Comparison of ENCODE assay signal across 13 cellular contexts in genomic region chr20:1657556-1658334, GRCh38. TPM values are rescaled to one million over a fixed set of nuclear protein-coding genes. Genes with fewer than 3 reads are reported as not detected.
A peak's percentile ranks its signal among the peaks of the same experiment; 100 is the strongest.
DNase-seq lines count a peak whose midpoint lies in the region; ATAC-seq and TF ChIP-seq lines count a peak whose summit lies in the region.
"Had no signal": no experiment of that assay in that cellular context is flagged by ENCODE, and none has a peak within 500 bp of the region (broad histone marks: within the 10 kb centered on the region; RNA-seq: fewer than 3 reads in every experiment).

SIRPG (minus strand) TSS chr20:1657779; CDS start chr20:1657714, 65 bp downstream.

- H2AFZ ChIP-seq in mammary epithelial cell (ENCODE audit: low read depth, low read length): peak within 1 kb of the TSS; percentile 78
- H2AFZ ChIP-seq: GM23248 had no signal

- H3K4me1 Mint-ChIP-seq in T-helper 1 cell treated with Interleukin-12 subunit alpha and Interleukin-12 subunit beta and Interleukin-4 antibody, amounts not matched to agents 30 μg/mL and 1 μg/mL, for 36 hours (ENCODE audit: low read depth): peaks cover 84% of the 10 kb centered on the region

- H3K36me3 Mint-ChIP-seq in T-helper 1 cell treated with Interleukin-12 subunit alpha and Interleukin-12 subunit beta and Interleukin-4 antibody, amounts not matched to agents 30 μg/mL and 1 μg/mL, for 36 hours (ENCODE audit: low read depth): peaks cover 31% of the 10 kb centered on the region

- H3K9me3 ChIP-seq in mammary epithelial cell (replicated peaks; ENCODE audit: insufficient read depth, low read length) (no peaks in the 10 kb centered on the region), breast epithelium (peaks cover 0 to 9% of the 10 kb centered on the region in 2 donors), esophagus (ENCODE audit: control insufficient read depth in 2 of 2, insufficient read depth in 1 of 2, low read depth in 1 of 2, low read length in 1 of 2) (no peaks in the 10 kb centered on the region), esophagus squamous epithelium (no peaks in the 10 kb centered on the region)

- dilution Hi-C loops in mammary epithelial cell (cut with HindIII; ENCODE audit: low sequenced_read_pairs): no loop called here

- H3K27ac ChIP-seq in mammary epithelial cell (ENCODE audit: insufficient read depth, low read depth, low read length): no peak within 1 kb of the TSS
- no peak within 1 kb of the TSS for H3K27ac ChIP-seq in breast epithelium
- H3K27ac ChIP-seq in esophagus (ENCODE audit: low read depth in 2 of 2, low read length in 1 of 2): peak within 1 kb of the TSS; percentile 13 to 15
- H3K27ac ChIP-seq in esophagus squamous epithelium: peak within 1 kb of the TSS in 2 of 4 donors; percentile 18 to 21
- H3K27ac ChIP-seq: GM23248 had no signal

- no peak for ATAC-seq in left colon
- ATAC-seq: PC-3 had no signal

- H3K36me3 ChIP-seq in mammary epithelial cell (ENCODE audit: insufficient read depth, low read length) (no peaks in the 10 kb centered on the region), breast epithelium (no peaks in the 10 kb centered on the region), esophagus (ENCODE audit: control insufficient read depth in 2 of 2, insufficient read depth in 2 of 2, low read length in 1 of 2) (no peaks in the 10 kb centered on the region), esophagus squamous epithelium (no peaks in the 10 kb centered on the region)

- no peak within 1 kb of the TSS for H3K4me2 ChIP-seq in mammary epithelial cell (ENCODE audit: insufficient read depth, low read depth, low read length)

- H3K79me2 ChIP-seq in mammary epithelial cell (ENCODE audit: insufficient read depth, low read length): no peaks in the 10 kb centered on the region

- H3K9ac ChIP-seq in mammary epithelial cell (ENCODE audit: insufficient read depth, low read length): no peak within 1 kb of the TSS
- H3K9ac ChIP-seq: GM23248 had no signal

- CTCF ChIA-PET in mammary epithelial cell (lab: Charles Lee; ENCODE audit: low non-redundant PET): no interaction called here

- no peaks in the 10 kb centered on the region for H3K27me3 Mint-ChIP-seq in T-helper 1 cell treated with Interleukin-12 subunit alpha and Interleukin-12 subunit beta and Interleukin-4 antibody, amounts not matched to agents 30 μg/mL and 1 μg/mL, for 36 hours (ENCODE audit: low read depth)

- H3K27ac Mint-ChIP-seq in T-helper 1 cell treated with Interleukin-12 subunit alpha and Interleukin-12 subunit beta and Interleukin-4 antibody, amounts not matched to agents 30 μg/mL and 1 μg/mL, for 36 hours: peak within 1 kb of the TSS; percentile 94
- H3K27ac Mint-ChIP-seq: progenitor cell of endocrine pancreas had no signal

- in situ Hi-C loops in mammary epithelial cell (cut with MboI; ENCODE audit: low sequenced_read_pairs in 2 of 2): no loop called here

- peaks cover 18% of the 10 kb centered on the region for H3K9me3 Mint-ChIP-seq in T-helper 1 cell treated with Interleukin-12 subunit alpha and Interleukin-12 subunit beta and Interleukin-4 antibody, amounts not matched to agents 30 μg/mL and 1 μg/mL, for 36 hours

- 73% methylated on average over 5 of the region's 5 CpGs for WGBS in mammary epithelial cell (ENCODE audit: low coverage, missing lambda C conversion rate)
- 59% methylated on average over 5 of the region's 5 CpGs for WGBS in esophagus, 2 donors
- 55% methylated on average over 4 to 5 of the region's 5 CpGs for WGBS in esophagus squamous epithelium, 2 donors

- BruUV-seq in mammary epithelial cell (replicated peaks; lab: Mats Ljungman, UMichigan): no TSS peak

- H3K4me3 ChIP-seq in mammary epithelial cell (replicated peaks in 1 of 3; ENCODE audit: insufficient read depth in 1 of 3, low read depth in 2 of 3, low read length in 3 of 3): no peak within 1 kb of the TSS
- H3K4me3 ChIP-seq in breast epithelium: no peak within 1 kb of the TSS
- H3K4me3 ChIP-seq in esophagus (ENCODE audit: low read depth in 1 of 2, low read length in 2 of 2): no peak within 1 kb of the TSS
- H3K4me3 ChIP-seq in esophagus squamous epithelium: peak within 1 kb of the TSS in 2 of 4 donors; percentile 15 to 21
- H3K4me3 ChIP-seq: GM23248 had no signal

- no peaks in the 10 kb centered on the region for H4K20me1 ChIP-seq in mammary epithelial cell (ENCODE audit: insufficient read depth, low read length)

- H3K4me1 ChIP-seq in mammary epithelial cell (ENCODE audit: insufficient read depth, low read length) (peaks cover 7% of the 10 kb centered on the region), breast epithelium (no peaks in the 10 kb centered on the region), esophagus (ENCODE audit: control insufficient read depth in 2 of 2, insufficient read depth in 2 of 2, low read length in 1 of 2) (no peaks in the 10 kb centered on the region), esophagus squamous epithelium (no peaks in the 10 kb centered on the region)

- TF ChIP-seq POLR2A in breast epithelium (IDR thresholded peaks at IDR 0.05) (no peak), esophagus squamous epithelium (IDR thresholded peaks at IDR 0.05) (peak in 1 of 4 donors; percentile 38)

- TF ChIP-seq CTCF in mammary epithelial cell (conservative IDR thresholded peaks at IDR 0.05 in 1 of 2, IDR thresholded peaks at IDR 0.05 in 1 of 2; ENCODE audit: extremely low read depth in 1 of 2, insufficient read depth in 1 of 2, low read depth in 1 of 2, low read length in 2 of 2): no peak
- TF ChIP-seq CTCF in breast epithelium (IDR thresholded peaks at IDR 0.05): no peak
- no peak for TF ChIP-seq CTCF in esophagus squamous epithelium (IDR thresholded peaks at IDR 0.05)

- H3K27me3 ChIP-seq in mammary epithelial cell (ENCODE audit: insufficient read depth, low read length) (no peaks in the 10 kb centered on the region), breast epithelium (peaks cover 0 to 10% of the 10 kb centered on the region in 2 donors), esophagus (ENCODE audit: control insufficient read depth in 1 of 2, insufficient read depth in 2 of 2, low read length in 2 of 2) (no peaks in the 10 kb centered on the region), esophagus squamous epithelium (peaks cover 0 to 23% (median 0%) of the 10 kb centered on the region in 4 donors)

- peak within 1 kb of the TSS; percentile 88 for H3K4me3 Mint-ChIP-seq in T-helper 1 cell treated with Interleukin-12 subunit alpha and Interleukin-12 subunit beta and Interleukin-4 antibody, amounts not matched to agents 30 μg/mL and 1 μg/mL, for 36 hours

- intact Hi-C loops in mammary epithelial cell (cut with micrococcal nuclease) (loop anchor here (5.0 kb wide), 1 partner anchor 60 kb away; no protein-coding TSS in a partner anchor), breast epithelium (cut with DNase I; ENCODE audit: low total_unique reads) (no loop called here), left colon (cut with DNase I, micrococcal nuclease) (no loop called here), esophagus squamous epithelium (cut with DNase I) (no loop called here)

- DNase-seq in mammary epithelial cell (no peak), breast epithelium (ENCODE audit: low spot score in 2 of 2) (no peak), GM19238 (ENCODE audit: insufficient read length, low spot score) (no peak), left colon (no peak), SIG-M5 (lab: John Stamatoyannopoulos, UW) (no peak), esophagus squamous epithelium (lab: John Stamatoyannopoulos, UW) (no peak)
- DNase-seq: foreskin melanocyte, GM23248, NCI-H2171, PC-3 had no signal

RNA-seq across cellular contexts. Expression of gene SIRPG, which starts in this region (rescaled TPM):
- not detected for total RNA-seq in mammary epithelial cell
- 0.60 TPM for polyA plus RNA-seq in mammary epithelial cell
- polyA minus RNA-seq in mammary epithelial cell: 7.2 TPM
- not detected for total RNA-seq in breast epithelium
- under 1 TPM; 0.62 to 0.79 TPM for polyA plus RNA-seq in esophagus
- 1 to 10 TPM in 1 of 2 donors, under 1 TPM in 1; 0.52 to 1.1 TPM for total RNA-seq in left colon
- 1 to 10 TPM in 3 of 4 donors, not detected in 1; 1.1 to 1.7 (median 1.5) TPM for total RNA-seq in esophagus squamous epithelium
- total RNA-seq: GM23248, PC-3, progenitor cell of endocrine pancreas had no signal
- polyA plus RNA-seq: GM23248 had no signal

Comparison
In these comparisons a context has a peak if more than half of its experiments do, and no peak if none do; other contexts are left out.
1. H3K27ac ChIP-seq: peak in esophagus (2 of 2); none in mammary epithelial cell (single experiment) and breast epithelium (0 of 2).